ENCODE assay signal across 15 cellular contexts in genomic region chr6:30843611-30843998, GRCh38. TPM values are rescaled to one million over a fixed set of nuclear protein-coding genes. Genes with fewer than 3 reads are reported as not detected.
A peak's percentile ranks its signal among the peaks of the same experiment; 100 is the strongest.
DNase-seq lines count a peak whose midpoint lies in the region; ATAC-seq, FAIRE-seq and TF ChIP-seq lines count a peak whose summit lies in the region.
"Had no signal": no experiment of that assay in that cellular context is flagged by ENCODE, and none has a peak within 500 bp of the region (broad histone marks: within the 10 kb centered on the region; RNA-seq: fewer than 3 reads in every experiment).

No MANE protein-coding gene starts in this region.

- H3K4me2 ChIP-seq in HCT116 (ENCODE audit: low read length) (peak overlapping the region; percentile 63), trophoblast cell (ENCODE audit: low read length) (peak overlapping the region; percentile 15)

- TF ChIP-seq RAD21 in HCT116 (IDR thresholded peaks at IDR 0.05; ENCODE audit: low read depth), result no peak

- no peak for TF ChIP-seq CTCF in HCT116 (IDR thresholded peaks at IDR 0.05 in 2 of 3, conservative IDR thresholded peaks at IDR 0.05 in 1 of 3; ENCODE audit: borderline replicate concordance in 1 of 3, insufficient read depth in 1 of 3, low read depth in 2 of 3, low read length in 2 of 3)
- TF ChIP-seq CTCF in RWPE1 (conservative IDR thresholded peaks at IDR 0.05; ENCODE audit: low read depth), result no peak
- no peak for TF ChIP-seq CTCF in esophagus muscularis mucosa (IDR thresholded peaks at IDR 0.05)
- TF ChIP-seq CTCF in D721Med (IDR thresholded peaks at IDR 0.05; ENCODE audit: insufficient read depth, missing control alignments), result no peak

- no peak overlapping the region for H2AFZ ChIP-seq in HCT116 (ENCODE audit: low read depth, low read length, poor library complexity, severe bottlenecking)
- peak overlapping the region; percentile 67 for H2AFZ ChIP-seq in trophoblast cell (ENCODE audit: insufficient read depth, low read length, poor library complexity)

- peak overlapping the region; percentile 76 for H3K4ac ChIP-seq in trophoblast cell (ENCODE audit: low read depth, low read length)

- CTCF ChIA-PET in HCT116 (lab: Charles Lee), result interaction anchor here (2.6 kb wide), 1 partner anchor 15 kb away, joined by 11 read pairs; no protein-coding TSS in a partner anchor
- CTCF ChIA-PET in RWPE1 (lab: Yijun Ruan, JAX), result interaction anchor here (0.9 to 1.2 kb wide), 2 partner anchors 15 to 113 kb away, joined by 4 read pairs; no protein-coding TSS in a partner anchor

- WGBS in esophagus muscularis mucosa, result 78% methylated on average over 3 of the region's 3 CpGs
- no CpG with 5 or more reads among the region's 3 CpGs for WGBS in trophoblast cell (ENCODE audit: extremely low coverage, insufficient coverage, insufficient read length)

- no peaks in the 10 kb centered on the region for H3K79me2 ChIP-seq in HCT116 (ENCODE audit: insufficient read depth, low read length)
- H3K79me2 ChIP-seq in trophoblast cell (ENCODE audit: control insufficient read depth, insufficient read depth, low read length, poor library complexity), result peaks cover 2% of the 10 kb centered on the region

- peak overlapping the region; percentile 87 for H3K18ac ChIP-seq in trophoblast cell (ENCODE audit: low read length)

- BruUV-seq in HCT116 (replicated peaks; lab: Mats Ljungman, UMichigan), result TSS peak; percentile 81

- peak overlapping the region; percentile 98 for H2BK12ac ChIP-seq in trophoblast cell (ENCODE audit: low read length)

- H2BK120ac ChIP-seq in trophoblast cell (ENCODE audit: insufficient read depth, low read length, poor library complexity), result peak overlapping the region; percentile 96

- intact Hi-C loops in HCT116 (cut with micrococcal nuclease), result no loop called here
- intact Hi-C loops in esophagus muscularis mucosa (cut with DNase I), result no loop called here

- peak overlapping the region; percentile 35 for H3K27ac ChIP-seq in HCT116 (ENCODE audit: low read depth, low read length)
- H3K27ac ChIP-seq in RWPE1, result peak overlapping the region; percentile 34; the same call in 1 of the 2 replicates
- peak overlapping the region in 3 of 4 donors; percentile 33 to 45 (median 43) for H3K27ac ChIP-seq in esophagus muscularis mucosa (replicated peaks in 1 of 4)
- H3K27ac ChIP-seq in trophoblast cell (ENCODE audit: low read depth, low read length), result peak overlapping the region; percentile 65
- H3K27ac ChIP-seq: foreskin keratinocyte, Peyer's patch had no signal

- H3K79me1 ChIP-seq in trophoblast cell (ENCODE audit: low read length), result peaks cover 18% of the 10 kb centered on the region

- RAD21 ChIA-PET in HCT116 (lab: Charles Lee; ENCODE audit: low non-redundant PET in 1 of 2, low total read pairs in 2 of 2, uncharacterized antibody in 2 of 2, unreplicated experiment in 2 of 2), result no interaction called here

- peak overlapping the region; percentile 95 for H3K14ac ChIP-seq in trophoblast cell (ENCODE audit: low read length)

- peak overlapping the region; percentile 59 for H4K12ac ChIP-seq in trophoblast cell (ENCODE audit: low read depth, low read length)

- no peak for TF ChIP-seq EP300 in esophagus muscularis mucosa (IDR thresholded peaks at IDR 0.05)

- H2BK5ac ChIP-seq in trophoblast cell (ENCODE audit: low read depth, low read length, poor library complexity), result peak overlapping the region; percentile 97

- H3K36me3 ChIP-seq in HCT116 (ENCODE audit: control insufficient read depth in 1 of 2, insufficient read depth in 2 of 2, low read length in 2 of 2), result no peaks in the 10 kb centered on the region
- H3K36me3 ChIP-seq in esophagus muscularis mucosa, result no peaks in the 10 kb centered on the region
- no peaks in the 10 kb centered on the region for H3K36me3 ChIP-seq in trophoblast cell (ENCODE audit: control insufficient read depth in 1 of 2, insufficient read depth in 2 of 2, low read length in 2 of 2)
- H3K36me3 ChIP-seq: Peyer's patch had no signal

- ATAC-seq in HCT116 (peak; percentile 7; the same call in 1 of the 2 replicates), GM19324 (IDR thresholded peaks at IDR 0.05; ENCODE audit: low FRiP score, unreplicated experiment) (no peak)
- ATAC-seq: foreskin keratinocyte had no signal

- TF ChIP-seq POLR2A in HCT116 (IDR thresholded peaks at IDR 0.05; ENCODE audit: borderline replicate concordance, extremely low read depth, insufficient read depth, insufficient read length), result no peak
- no peak for TF ChIP-seq POLR2A in esophagus muscularis mucosa (IDR thresholded peaks at IDR 0.05; ENCODE audit: low read depth)

- H3K27me3 ChIP-seq in HCT116 (ENCODE audit: insufficient read depth, low read length) (no peaks in the 10 kb centered on the region), esophagus muscularis mucosa (no peaks in the 10 kb centered on the region), trophoblast cell (ENCODE audit: insufficient read depth, low read length) (no peaks in the 10 kb centered on the region)
- H3K27me3 ChIP-seq: foreskin keratinocyte, Peyer's patch had no signal

- no peaks in the 10 kb centered on the region for H3K9me3 ChIP-seq in HCT116 (ENCODE audit: control insufficient read depth in 1 of 2, insufficient read depth in 1 of 2, low read depth in 1 of 2, low read length in 2 of 2)
- no peaks in the 10 kb centered on the region for H3K9me3 ChIP-seq in esophagus muscularis mucosa
- no peaks in the 10 kb centered on the region for H3K9me3 ChIP-seq in trophoblast cell (ENCODE audit: insufficient read depth, low read depth, low read length)
- H3K9me3 ChIP-seq: Peyer's patch had no signal

- no peak overlapping the region for H3K23ac ChIP-seq in trophoblast cell (ENCODE audit: low read length)

- POLR2A ChIA-PET in HCT116 (lab: Charles Lee) (interaction anchor here (1.4 to 2.1 kb wide), 3 partner anchors 23 to 62 kb away, joined by 3 to 4 read pairs (median 3); no protein-coding TSS in a partner anchor), RWPE1 (lab: Yijun Ruan, JAX; ENCODE audit: low non-redundant PET) (no interaction called here)

- H2AK5ac ChIP-seq in trophoblast cell (ENCODE audit: low read length), result peak overlapping the region; percentile 97

- peak overlapping the region; percentile 47 for H3K9ac ChIP-seq in HCT116 (ENCODE audit: low read length)
- H3K9ac ChIP-seq in trophoblast cell (ENCODE audit: low read length), result no peak overlapping the region

- DNase-seq in HCT116 (ENCODE audit: low read depth, low spot score) (no peak), RWPE1 (ENCODE audit: low spot score) (no peak), esophagus muscularis mucosa (ENCODE audit: extremely low spot score) (no peak), trophoblast cell (no peak), D721Med (ENCODE audit: insufficient read length, low spot score) (no peak), SW480 (ENCODE audit: low spot score) (no peak)
- DNase-seq: effector CD8-positive, alpha-beta T cell; KBM-7; NCI-H1694 treated with DMSO at 0.1 percent for 48 hours; NCI-H524 treated with DMSO at 0.1 percent for 48 hours had no signal

- no peaks in the 10 kb centered on the region for H4K20me1 ChIP-seq in HCT116 (ENCODE audit: insufficient read depth)

- H3K4me1 ChIP-seq in HCT116 (ENCODE audit: control insufficient read depth in 1 of 2, insufficient read depth in 2 of 2, low read length in 2 of 2), result peaks cover 43 to 58% of the 10 kb centered on the region in 2 experiments
- H3K4me1 ChIP-seq in esophagus muscularis mucosa, result peaks cover 15 to 34% (median 28%) of the 10 kb centered on the region in 4 donors
- H3K4me1 ChIP-seq in trophoblast cell (ENCODE audit: control insufficient read depth in 1 of 2, insufficient read depth in 2 of 2, low read length in 2 of 2), result peaks cover 25 to 28% of the 10 kb centered on the region in 2 experiments

- FAIRE-seq in D721Med (lab: Jason Lieb, UNC), result no peak
- FAIRE-seq: bronchial epithelial cell, GM12892 had no signal

- H3K4me3 ChIP-seq in HCT116 (replicated peaks in 1 of 2; ENCODE audit: low read depth in 1 of 2, low read length in 2 of 2) (peak overlapping the region; percentile 9 to 36), esophagus muscularis mucosa (no peak overlapping the region), trophoblast cell (ENCODE audit: low read depth, low read length) (no peak overlapping the region)
- H3K4me3 ChIP-seq: Peyer's patch had no signal

- peak overlapping the region; percentile 88 for H4K8ac ChIP-seq in trophoblast cell (ENCODE audit: low read depth, low read length)

- no peaks in the 10 kb centered on the region for H3K9me2 ChIP-seq in HCT116 (ENCODE audit: insufficient read depth)

- peak overlapping the region; percentile 99 for H4K91ac ChIP-seq in trophoblast cell (ENCODE audit: low read depth, low read length)

TF ChIP-seq in HCT116, 20 proteins besides CTCF, POLR2A, EP300 and RAD21:
- no peak for TF ChIP-seq ZFX (IDR thresholded peaks at IDR 0.05)
- TF ChIP-seq EZH2 (IDR thresholded peaks at IDR 0.05), result no peak
- no peak for TF ChIP-seq ATF3 (IDR thresholded peaks at IDR 0.05)
- TF ChIP-seq ELF1 (IDR thresholded peaks at IDR 0.05; ENCODE audit: borderline replicate concordance, low read depth), result no peak
- no peak for TF ChIP-seq FOSL1 (IDR thresholded peaks at IDR 0.05; ENCODE audit: low read depth)
- TF ChIP-seq MAX (IDR thresholded peaks at IDR 0.05), result no peak
- TF ChIP-seq CBX3 (IDR thresholded peaks at IDR 0.05; ENCODE audit: low read depth), result no peak
- no peak for TF ChIP-seq CEBPB (IDR thresholded peaks at IDR 0.05; ENCODE audit: low read depth)
TF ChIP-seq in HCT116: peak in this region for 0.

RNA-seq across cellular contexts. Expression of gene DDR1, which starts 40.7 kb away (rescaled TPM):
- 211 TPM for total RNA-seq in HCT116 (2021; ENCODE audit: unreplicated experiment)
- polyA plus RNA-seq in HCT116 (2012), result 138 and 167 TPM in 2 replicates
- total RNA-seq in esophagus muscularis mucosa, result 10 to 100 TPM; 10.4 to 37.9 (median 23.3) TPM
- 137 and 142 TPM in 2 replicates for polyA plus RNA-seq in trophoblast cell (2013)

Comparison
In these comparisons a context has a peak if more than half of its experiments do, and no peak if none do; other contexts are left out.
1. H3K4me3 ChIP-seq: peak in HCT116 (2 of 2); none in esophagus muscularis mucosa (0 of 4) and trophoblast cell (single experiment).
2. Peak in every context shown above with its lines, with median percentiles within 50 percentile points of each other: H3K27ac ChIP-seq.